ENCODE assay signal across 14 cellular contexts in the genomic region with DNA sequence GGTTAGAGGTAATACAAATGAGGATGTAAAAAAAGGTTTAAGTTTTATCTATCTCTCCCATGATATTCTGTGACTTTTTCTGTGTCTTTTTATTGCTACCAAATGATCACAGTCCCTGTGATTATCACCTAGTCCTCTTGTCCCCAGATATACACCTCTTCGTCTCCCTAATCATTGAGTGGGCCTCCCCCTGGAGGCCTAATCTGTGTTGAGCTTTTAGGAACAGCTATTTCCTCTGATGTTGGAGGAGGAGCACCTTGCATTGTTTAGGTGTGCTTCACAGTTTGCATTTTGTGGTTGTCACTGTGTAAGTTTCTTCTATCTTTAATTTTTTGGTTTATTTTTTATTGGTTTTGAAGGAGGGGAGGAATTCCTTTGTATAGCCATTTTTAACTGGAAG. TPM values are rescaled to one million over a fixed set of nuclear protein-coding genes. Genes with fewer than 3 reads are reported as not detected.
"Had no signal": no experiment of that assay in that cellular context is flagged by ENCODE, and none has a peak within 500 bp of the region (broad histone marks: within the 10 kb centered on the region; RNA-seq: fewer than 3 reads in every experiment).

No MANE protein-coding gene starts in this region.

- H3K27ac Mint-ChIP-seq: activated CD4-positive, alpha-beta T cell treated with anti-CD3 and anti-CD28 coated beads, Interleukin-2, amount 10 ng/mL, durations not matched to agents 7 days and 5 days; activated CD8-positive, alpha-beta T cell treated with anti-CD3 and anti-CD28 coated beads, Interleukin-2, amount 10 ng/mL, durations not matched to agents 7 days and 5 days; activated naive CD4-positive, alpha-beta T cell treated with anti-CD3 and anti-CD28 coated beads for 36 hours; brain; natural killer cell treated with Interleukin-12 subunit alpha and Interleukin-12 subunit beta and Interleukin-15 and Interleukin-18, amount 100 ng/mL, for 72 hours; stimulated activated naive B cell treated with anti-CD40 and anti-IgM and Interleukin-4, amounts not matched to agents 10 μg/mL and 1 μg/mL and 100 μg/mL, for 72 hours had no signal

- H3K27me3 Mint-ChIP-seq: activated CD4-positive, alpha-beta T cell treated with anti-CD3 and anti-CD28 coated beads, Interleukin-2, amount 10 ng/mL, durations not matched to agents 7 days and 5 days; brain; natural killer cell treated with Interleukin-12 subunit alpha and Interleukin-12 subunit beta and Interleukin-15 and Interleukin-18, amount 100 ng/mL, for 72 hours; stimulated activated naive B cell treated with anti-CD40 and anti-IgM and Interleukin-4, amounts not matched to agents 10 μg/mL and 1 μg/mL and 100 μg/mL, for 72 hours had no signal

- H3K4me3 ChIP-seq: upper lobe of right lung had no signal

- H3K9me3 Mint-ChIP-seq: activated CD4-positive, alpha-beta T cell treated with anti-CD3 and anti-CD28 coated beads, Interleukin-2, amount 10 ng/mL, durations not matched to agents 7 days and 5 days; activated T-cell treated with anti-CD3 and anti-CD28 coated beads, Interleukin-2, amount 50 U/mL, for 4 hours; brain had no signal

- H3K9me3 ChIP-seq: upper lobe of right lung had no signal

- H3K36me3 ChIP-seq: upper lobe of right lung had no signal

- H3K4me3 Mint-ChIP-seq: activated CD4-positive, alpha-beta T cell treated with anti-CD3 and anti-CD28 coated beads, Interleukin-2, amount 10 ng/mL, durations not matched to agents 7 days and 5 days; activated CD8-positive, alpha-beta T cell treated with anti-CD3 and anti-CD28 coated beads, Interleukin-2, amount 10 ng/mL, durations not matched to agents 7 days and 5 days; activated naive CD4-positive, alpha-beta T cell treated with anti-CD3 and anti-CD28 coated beads for 36 hours; activated T-cell treated with anti-CD3 and anti-CD28 coated beads, Interleukin-2, amount 50 U/mL, for 4 hours; brain; natural killer cell treated with Interleukin-12 subunit alpha and Interleukin-12 subunit beta and Interleukin-15 and Interleukin-18, amount 100 ng/mL, for 72 hours; stimulated activated naive B cell treated with anti-CD40 and anti-IgM and Interleukin-4, amounts not matched to agents 10 μg/mL and 1 μg/mL and 100 μg/mL, for 72 hours had no signal

- ATAC-seq: activated CD4-positive, CD25-positive, alpha-beta regulatory T cell treated with anti-CD3 and anti-CD28 coated beads, Interleukin-2, amount 50 U/mL, for 24 hours; activated CD8-positive, alpha-beta T cell treated with anti-CD3 and anti-CD28 coated beads, Interleukin-2, amount 10 ng/mL, durations not matched to agents 7 days and 5 days; activated T-cell treated with anti-CD3 and anti-CD28 coated beads, Interleukin-2, amount 50 U/mL, for 4 hours; natural killer cell treated with Interleukin-12 subunit alpha and Interleukin-12 subunit beta and Interleukin-15 and Interleukin-18, amount 100 ng/mL, for 72 hours; stimulated activated naive B cell treated with anti-CD40 and anti-IgM and Interleukin-4, amounts not matched to agents 10 μg/mL and 1 μg/mL and 100 μg/mL, for 72 hours; upper lobe of right lung had no signal

- DNase-seq: activated CD4-positive, alpha-beta T cell treated with anti-CD3 and anti-CD28 coated beads, Interleukin-2, amount 10 ng/mL, durations not matched to agents 7 days and 5 days; activated CD8-positive, alpha-beta T cell treated with anti-CD3 and anti-CD28 coated beads, Interleukin-2, amount 10 ng/mL, durations not matched to agents 7 days and 5 days; activated naive CD4-positive, alpha-beta T cell treated with anti-CD3 and anti-CD28 coated beads for 36 hours; activated T-cell treated with anti-CD3 and anti-CD28 coated beads, Interleukin-2, amount 50 U/mL, for 4 hours; anterior cingulate cortex; caudate nucleus; foreskin fibroblast; stimulated activated naive B cell treated with anti-CD40 and anti-IgM and Interleukin-4, amounts not matched to agents 10 μg/mL and 1 μg/mL and 100 μg/mL, for 72 hours; T1000; upper lobe of right lung had no signal

- H3K36me3 Mint-ChIP-seq: brain; stimulated activated naive B cell treated with anti-CD40 and anti-IgM and Interleukin-4, amounts not matched to agents 10 μg/mL and 1 μg/mL and 100 μg/mL, for 72 hours had no signal

- H3K27ac ChIP-seq: epithelial cell of prostate, upper lobe of right lung had no signal

- H3K4me1 ChIP-seq: upper lobe of right lung had no signal

- H3K4me1 Mint-ChIP-seq: activated CD4-positive, alpha-beta T cell treated with anti-CD3 and anti-CD28 coated beads, Interleukin-2, amount 10 ng/mL, durations not matched to agents 7 days and 5 days; brain; stimulated activated naive B cell treated with anti-CD40 and anti-IgM and Interleukin-4, amounts not matched to agents 10 μg/mL and 1 μg/mL and 100 μg/mL, for 72 hours had no signal

- H3K27me3 ChIP-seq: upper lobe of right lung had no signal

RNA-seq across cellular contexts. Expression of gene CCDC85A, which starts 33.3 kb away (rescaled TPM):
- total RNA-seq: activated CD4-positive, alpha-beta T cell treated with anti-CD3 and anti-CD28 coated beads, Interleukin-2, amount 10 ng/mL, durations not matched to agents 7 days and 5 days; activated CD8-positive, alpha-beta T cell treated with anti-CD3 and anti-CD28 coated beads, Interleukin-2, amount 10 ng/mL, durations not matched to agents 7 days and 5 days; activated naive CD4-positive, alpha-beta T cell treated with anti-CD3 and anti-CD28 coated beads for 36 hours; activated T-cell treated with anti-CD3 and anti-CD28 coated beads, Interleukin-2, amount 50 U/mL, for 4 hours; natural killer cell treated with Interleukin-12 subunit alpha and Interleukin-12 subunit beta and Interleukin-15 and Interleukin-18, amount 100 ng/mL, for 72 hours had no signal
